Comparison of ENCODE assay signal across 28 cellular contexts in the genomic region with DNA sequence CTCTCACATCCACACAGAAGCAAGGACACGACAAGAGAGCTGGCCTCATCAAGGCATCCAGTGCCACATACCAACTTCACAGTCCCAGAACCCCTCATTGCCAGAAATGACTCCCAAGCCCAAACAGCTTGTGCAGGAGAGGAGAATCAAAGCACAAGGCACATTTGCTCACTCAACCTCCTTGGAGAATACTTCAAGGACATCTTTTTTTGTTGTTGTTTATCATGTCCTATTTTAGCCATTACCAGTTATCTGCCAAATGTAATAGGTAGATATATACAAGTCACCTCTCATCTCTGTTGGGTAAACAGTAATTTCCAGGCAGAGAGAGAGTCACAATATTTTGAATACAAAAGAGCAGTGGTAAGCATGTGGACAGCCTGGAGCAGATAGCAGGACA.
"Had no signal": no experiment of that assay in that cellular context is flagged by ENCODE, and none has a peak within 500 bp of the region (broad histone marks: within the 10 kb centered on the region; RNA-seq: fewer than 3 reads in every experiment).

No MANE protein-coding gene starts in this region.

- DNase-seq: activated CD4-positive, alpha-beta memory T cell treated with anti-CD3 and anti-CD28 coated beads for 36 hours; activated CD4-positive, alpha-beta T cell treated with anti-CD3 and anti-CD28 coated beads, Interleukin-2, amount 10 ng/mL, durations not matched to agents 24 days and 14 days; activated CD4-positive, CD25-positive, alpha-beta regulatory T cell treated with anti-CD3 and anti-CD28 coated beads, Interleukin-2, amount 50 U/mL, for 72 hours; activated CD8-positive, alpha-beta memory T cell treated with anti-CD3 and anti-CD28 coated beads, Interleukin-2, amount 50 U/mL, for 4 hours; activated effector memory CD4-positive, alpha-beta T cell treated with anti-CD3 and anti-CD28 coated beads, Interleukin-2, amount 50 U/mL, for 16 hours; activated naive CD4-positive, alpha-beta T cell treated with anti-CD3 and anti-CD28 coated beads for 36 hours; activated naive CD8-positive, alpha-beta T cell treated with anti-CD3 and anti-CD28 coated beads for 36 hours; activated T-cell treated with anti-CD3 and anti-CD28 coated beads, Interleukin-2, amount 50 U/mL, for 1 hour; central memory CD4-positive, alpha-beta T cell; effector CD4-positive, alpha-beta T cell; glutamatergic neuron; left lung; naive thymus-derived CD4-positive, alpha-beta T cell; ovary; retina; stimulated activated naive CD4-positive, alpha-beta T cell treated with Interleukin-2 at 50 U/mL for 16 hours; SW 1271; T-helper 9 cell; WERI-Rb-1 had no signal

- H3K27me3 ChIP-seq: adrenal gland, left lung, ovary, vagina had no signal

- H3K27ac ChIP-seq: adrenal gland, epithelial cell of prostate, left lung, ovary, vagina, WERI-Rb-1 had no signal

- H3K4me1 ChIP-seq: adrenal gland, left lung, vagina had no signal

- H3K36me3 ChIP-seq: adrenal gland, ovary, vagina, WERI-Rb-1 had no signal

- H3K4me1 Mint-ChIP-seq: activated CD4-positive, alpha-beta T cell treated with anti-CD3 and anti-CD28 coated beads, Interleukin-2, amount 10 ng/mL, durations not matched to agents 24 days and 14 days; activated naive CD8-positive, alpha-beta T cell treated with anti-CD3 and anti-CD28 coated beads for 36 hours had no signal

- H3K9me3 Mint-ChIP-seq: activated CD4-positive, alpha-beta memory T cell treated with anti-CD3 and anti-CD28 coated beads for 36 hours; activated CD4-positive, alpha-beta T cell treated with anti-CD3 and anti-CD28 coated beads, Interleukin-2, amount 10 ng/mL, durations not matched to agents 24 days and 14 days; activated naive CD4-positive, alpha-beta T cell treated with anti-CD3 and anti-CD28 coated beads for 36 hours; activated naive CD8-positive, alpha-beta T cell treated with anti-CD3 and anti-CD28 coated beads for 36 hours; activated T-helper 1 cell treated with anti-CD3 and anti-CD28 coated beads, Interleukin-12 subunit alpha, Interleukin-12 subunit beta, Interleukin-2, Interleukin-4 antibody, amounts not matched to agents 30 ng/mL and 10 ng/mL and 1 ng/mL, durations not matched to agents 14 hours and 24 hours and 36 hours; dendritic cell treated with granulocyte-macrophage colony-stimulating factor and Interleukin-4, amounts not matched to agents 40 ng/mL and 50 ng/mL, for 4 days; naive thymus-derived CD4-positive, alpha-beta T cell; T-helper 1 cell treated with Interleukin-12 subunit alpha and Interleukin-12 subunit beta and Interleukin-4 antibody, amounts not matched to agents 30 μg/mL and 1 μg/mL, for 36 hours; type B pancreatic cell had no signal

- H3K4me3 Mint-ChIP-seq: activated CD4-positive, alpha-beta memory T cell treated with anti-CD3 and anti-CD28 coated beads for 36 hours; activated CD4-positive, alpha-beta T cell treated with anti-CD3 and anti-CD28 coated beads, Interleukin-2, amount 10 ng/mL, durations not matched to agents 24 days and 14 days; activated naive CD4-positive, alpha-beta T cell treated with anti-CD3 and anti-CD28 coated beads for 36 hours; activated naive CD8-positive, alpha-beta T cell treated with anti-CD3 and anti-CD28 coated beads for 36 hours; activated T-helper 1 cell treated with anti-CD3 and anti-CD28 coated beads, Interleukin-12 subunit alpha, Interleukin-12 subunit beta, Interleukin-2, Interleukin-4 antibody, amounts not matched to agents 30 ng/mL and 10 ng/mL and 1 ng/mL, durations not matched to agents 14 hours and 24 hours and 36 hours; dendritic cell treated with granulocyte-macrophage colony-stimulating factor and Interleukin-4, amounts not matched to agents 40 ng/mL and 50 ng/mL, for 4 days; naive thymus-derived CD4-positive, alpha-beta T cell; T-helper 1 cell treated with Interleukin-12 subunit alpha and Interleukin-12 subunit beta and Interleukin-4 antibody, amounts not matched to agents 30 μg/mL and 1 μg/mL, for 36 hours; type B pancreatic cell had no signal

- H3K27me3 Mint-ChIP-seq: activated CD4-positive, alpha-beta memory T cell treated with anti-CD3 and anti-CD28 coated beads for 36 hours; activated CD4-positive, alpha-beta T cell treated with anti-CD3 and anti-CD28 coated beads, Interleukin-2, amount 10 ng/mL, durations not matched to agents 24 days and 14 days; activated naive CD8-positive, alpha-beta T cell treated with anti-CD3 and anti-CD28 coated beads for 36 hours; dendritic cell treated with granulocyte-macrophage colony-stimulating factor and Interleukin-4, amounts not matched to agents 40 ng/mL and 50 ng/mL, for 4 days; naive thymus-derived CD4-positive, alpha-beta T cell; progenitor cell of endocrine pancreas; type B pancreatic cell had no signal

- H3K27ac Mint-ChIP-seq: activated CD4-positive, alpha-beta memory T cell treated with anti-CD3 and anti-CD28 coated beads for 36 hours; activated CD4-positive, alpha-beta T cell treated with anti-CD3 and anti-CD28 coated beads, Interleukin-2, amount 10 ng/mL, durations not matched to agents 24 days and 14 days; activated naive CD4-positive, alpha-beta T cell treated with anti-CD3 and anti-CD28 coated beads for 36 hours; activated naive CD8-positive, alpha-beta T cell treated with anti-CD3 and anti-CD28 coated beads for 36 hours; activated T-helper 1 cell treated with anti-CD3 and anti-CD28 coated beads, Interleukin-12 subunit alpha, Interleukin-12 subunit beta, Interleukin-2, Interleukin-4 antibody, amounts not matched to agents 30 ng/mL and 10 ng/mL and 1 ng/mL, durations not matched to agents 14 hours and 24 hours and 36 hours; dendritic cell treated with granulocyte-macrophage colony-stimulating factor and Interleukin-4, amounts not matched to agents 40 ng/mL and 50 ng/mL, for 4 days; progenitor cell of endocrine pancreas; T-helper 1 cell treated with Interleukin-12 subunit alpha and Interleukin-12 subunit beta and Interleukin-4 antibody, amounts not matched to agents 30 μg/mL and 1 μg/mL, for 36 hours; type B pancreatic cell had no signal

- H3K9me3 ChIP-seq: adrenal gland, left lung, ovary, vagina had no signal

- H3K4me3 ChIP-seq: adrenal gland, left lung, lung, ovary, vagina had no signal

- ATAC-seq: left lung; naive thymus-derived CD4-positive, alpha-beta T cell had no signal

- H3K36me3 Mint-ChIP-seq: activated naive CD8-positive, alpha-beta T cell treated with anti-CD3 and anti-CD28 coated beads for 36 hours had no signal
